22 cellular contexts compared by ENCODE assay signal in the genomic region with DNA sequence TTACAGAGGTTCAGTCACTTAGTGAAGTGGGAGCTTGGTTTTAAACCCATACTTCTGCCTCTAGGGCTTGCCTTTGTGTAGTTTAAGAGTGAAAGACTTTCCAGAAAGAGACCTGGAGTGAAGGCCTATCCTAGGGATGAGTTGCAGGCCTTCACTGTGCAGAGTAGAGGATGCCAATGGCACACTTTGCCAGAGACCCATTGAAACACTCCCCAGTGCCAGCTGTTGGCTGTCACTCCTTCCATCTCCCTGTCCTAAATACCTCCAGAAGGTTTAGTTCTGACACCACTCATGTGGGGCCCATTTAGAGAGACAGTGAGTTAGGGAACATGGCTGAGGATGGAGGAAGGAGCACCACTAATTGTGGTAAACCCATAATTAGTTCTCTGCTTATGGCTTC.
"Had no signal": no experiment of that assay in that cellular context is flagged by ENCODE, and none has a peak within 500 bp of the region (broad histone marks: within the 10 kb centered on the region; RNA-seq: fewer than 3 reads in every experiment).

No MANE protein-coding gene starts in this region.

- H3K4me3 ChIP-seq: MG63, SJSA1, SK-N-MC had no signal

- H3K4me1 ChIP-seq: SJSA1 had no signal

- H3K36me3 ChIP-seq: SJSA1 had no signal

- H3K27ac ChIP-seq: RWPE1, SJSA1, SK-N-MC had no signal

- ATAC-seq: Panc1 had no signal

- H3K9me3 ChIP-seq: MG63, SJSA1 had no signal

- DNase-seq: Karpas-422, KG1, MG63, NCI-H1092, NCI-H1105 treated with DMSO at 0.1 percent for 48 hours, NCI-H1417 treated with DMSO at 0.1 percent for 48 hours, NCI-H146, NCI-H1694 treated with DMSO at 0.1 percent for 48 hours, NCI-H1930, NCI-H2081, NCI-H2107, NCI-H2227 treated with DMSO at 0.1 percent for 48 hours, NCI-H446, NCI-H510A, NCI-H524 treated with DMSO at 0.1 percent for 48 hours, NCI-H69, NCI-H774, SIG-M5 had no signal

- H3K27me3 ChIP-seq: MG63, SJSA1 had no signal
